Comparison of ENCODE assay signal across 11 cellular contexts in the genomic region with DNA sequence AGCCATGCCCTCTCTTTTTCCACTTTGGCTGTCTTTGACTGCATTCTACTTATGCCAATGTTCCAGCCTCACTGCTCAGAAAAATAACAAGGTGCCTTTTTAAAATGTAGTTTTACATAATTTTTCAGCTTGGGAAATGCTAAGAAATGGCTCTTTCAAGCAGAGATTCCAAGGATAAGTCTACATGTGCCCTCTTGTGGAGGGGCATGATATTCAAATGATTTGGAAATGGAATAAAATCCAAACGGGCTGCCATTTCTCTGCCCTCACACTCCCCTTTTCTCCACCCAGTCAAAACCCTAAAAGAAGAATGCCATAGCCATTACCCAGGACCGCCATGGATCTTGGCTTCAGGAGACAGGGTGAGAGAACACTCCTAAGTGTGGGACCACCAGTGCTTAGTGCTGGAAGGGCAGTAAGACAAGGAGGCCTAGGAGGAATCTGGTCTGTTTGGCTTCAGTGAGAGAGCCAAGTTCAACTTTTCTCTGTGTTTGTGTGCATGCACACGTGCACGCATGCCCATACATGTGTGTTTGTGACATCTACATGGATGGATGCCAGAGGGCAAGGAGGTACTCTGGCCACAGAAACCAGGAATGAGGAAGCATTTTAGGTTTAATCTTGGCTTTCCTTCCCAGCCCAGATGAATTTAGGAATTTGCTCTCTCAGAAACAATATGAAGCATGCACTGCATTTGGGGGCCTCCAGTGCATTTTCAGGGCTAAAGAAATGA.
DNase-seq lines count a peak whose midpoint lies in the region; TF ChIP-seq lines count a peak whose summit lies in the region.
"Had no signal": no experiment of that assay in that cellular context is flagged by ENCODE, and none has a peak within 500 bp of the region (broad histone marks: within the 10 kb centered on the region; RNA-seq: fewer than 3 reads in every experiment).

No MANE protein-coding gene starts in this region.

- TF ChIP-seq CTCF in mammary epithelial cell (conservative IDR thresholded peaks at IDR 0.05 in 1 of 2, IDR thresholded peaks at IDR 0.05 in 1 of 2; ENCODE audit: extremely low read depth in 1 of 2, insufficient read depth in 1 of 2, low read depth in 1 of 2, low read length in 2 of 2) (peak; percentile 54 to 63), thyroid gland (IDR thresholded peaks at IDR 0.05) (no peak)

- no peaks in the 10 kb centered on the region for H3K27me3 ChIP-seq in mammary epithelial cell (ENCODE audit: insufficient read depth, low read length)
- no peaks in the 10 kb centered on the region for H3K27me3 ChIP-seq in mesendoderm (ENCODE audit: insufficient read depth, low read length, poor library complexity)
- no peaks in the 10 kb centered on the region for H3K27me3 ChIP-seq in thyroid gland

- no peak overlapping the region for H3K23ac ChIP-seq in mesendoderm (ENCODE audit: low read length)

- no TSS peak for BruUV-seq in mammary epithelial cell (replicated peaks; lab: Mats Ljungman, UMichigan)

- no peak overlapping the region for H3K9ac ChIP-seq in mammary epithelial cell (ENCODE audit: insufficient read depth, low read length)
- no peak overlapping the region for H3K9ac ChIP-seq in mesendoderm (ENCODE audit: low read length)

- dilution Hi-C loops in mammary epithelial cell (cut with HindIII; ENCODE audit: low sequenced_read_pairs) = no loop called here

- H3K56ac ChIP-seq in mesendoderm (ENCODE audit: low read length) = no peak overlapping the region

- peak overlapping the region; percentile 63 for H2AK5ac ChIP-seq in mesendoderm (ENCODE audit: low read length)

- H4K8ac ChIP-seq in mesendoderm (ENCODE audit: low read depth, low read length) = no peak overlapping the region

- H2BK120ac ChIP-seq in mesendoderm (ENCODE audit: low read depth, low read length) = no peak overlapping the region

- H3K79me2 ChIP-seq in mammary epithelial cell (ENCODE audit: insufficient read depth, low read length) = no peaks in the 10 kb centered on the region
- H3K79me2 ChIP-seq in mesendoderm (ENCODE audit: control insufficient read depth, insufficient read depth, low read length) = no peaks in the 10 kb centered on the region

- no peaks in the 10 kb centered on the region for H3K79me1 ChIP-seq in mesendoderm (ENCODE audit: low read length)

- H3K4me1 Mint-ChIP-seq in activated CD4-positive, alpha-beta memory T cell treated with anti-CD3 and anti-CD28 coated beads, Interleukin-2, amount 10 ng/mL, durations not matched to agents 7 days and 5 days = no peaks in the 10 kb centered on the region

- H2BK5ac ChIP-seq in mesendoderm (ENCODE audit: low read length) = no peak overlapping the region

- DNase-seq in AG20443 (ENCODE audit: low spot score) = peak; percentile 54
- peak; percentile 25 for DNase-seq in LHCN-M2 (ENCODE audit: low read depth)
- peak; percentile 53 for DNase-seq in mammary epithelial cell
- DNase-seq in mesendoderm = peak; percentile 22
- no peak for DNase-seq in activated CD4-positive, alpha-beta memory T cell treated with anti-CD3 and anti-CD28 coated beads, Interleukin-2, amount 10 ng/mL, durations not matched to agents 7 days and 5 days
- DNase-seq in NCI-H774 (lab: John Stamatoyannopoulos, UW) = no peak
- DNase-seq in thyroid gland = no peak
- no peak for DNase-seq in hypothalamus (lab: John Stamatoyannopoulos, UW)
- DNase-seq: DMS79 treated with DMSO at 0.1 percent for 48 hours, islet precursor cell, Karpas-422 had no signal

- H3K36me3 ChIP-seq in mammary epithelial cell (ENCODE audit: insufficient read depth, low read length) = no peaks in the 10 kb centered on the region
- H3K36me3 ChIP-seq in mesendoderm (ENCODE audit: control insufficient read depth, insufficient read depth, low read length) = no peaks in the 10 kb centered on the region
- no peaks in the 10 kb centered on the region for H3K36me3 ChIP-seq in thyroid gland

- no peak overlapping the region for H3K27ac ChIP-seq in mammary epithelial cell (ENCODE audit: insufficient read depth, low read depth, low read length)
- no peak overlapping the region for H3K27ac ChIP-seq in mesendoderm (ENCODE audit: low read depth, low read length)
- no peak overlapping the region for H3K27ac ChIP-seq in thyroid gland

- 46% methylated on average over 4 of the region's 4 CpGs for whole genome bisulfite sequencing in mammary epithelial cell (ENCODE audit: low coverage, missing lambda C conversion rate)
- no CpG with 5 or more reads among the region's 4 CpGs for WGBS in mesendoderm (ENCODE audit: extremely low coverage, insufficient coverage, low lambda C conversion rate)
- WGBS in thyroid gland, 2 donors = 63 to 81% methylated on average over 4 of the region's 4 CpGs

- H4K20me1 ChIP-seq in mammary epithelial cell (ENCODE audit: insufficient read depth, low read length) = no peaks in the 10 kb centered on the region

- peaks cover 2% of the 10 kb centered on the region for H3K27me3 Mint-ChIP-seq in activated CD4-positive, alpha-beta memory T cell treated with anti-CD3 and anti-CD28 coated beads, Interleukin-2, amount 10 ng/mL, durations not matched to agents 7 days and 5 days

- H2BK15ac ChIP-seq in mesendoderm (replicated peaks; ENCODE audit: low read depth) = no peak overlapping the region

- H2AFZ ChIP-seq in mammary epithelial cell (ENCODE audit: low read depth, low read length) = peak overlapping the region; percentile 83

- intact Hi-C loops in mammary epithelial cell (cut with micrococcal nuclease) = loop anchor here (1.0 kb wide), 2 partner anchors 57 to 166 kb away; no protein-coding TSS in a partner anchor
- intact Hi-C loops in thyroid gland (cut with DNase I) = no loop called here

- H3K4me2 ChIP-seq in mammary epithelial cell (ENCODE audit: insufficient read depth, low read depth, low read length) (peak overlapping the region; percentile 29), mesendoderm (ENCODE audit: low read length) (no peak overlapping the region)

- H3K18ac ChIP-seq in mesendoderm (ENCODE audit: low read length) = no peak overlapping the region

- POLR2A ChIA-PET in activated CD4-positive, alpha-beta memory T cell treated with anti-CD3 and anti-CD28 coated beads, Interleukin-2, amount 10 ng/mL, durations not matched to agents 7 days and 5 days (lab: Charles Lee) = no interaction called here

- no peaks in the 10 kb centered on the region for H3K9me3 ChIP-seq in mammary epithelial cell (replicated peaks; ENCODE audit: insufficient read depth, low read length)
- H3K9me3 ChIP-seq in thyroid gland = no peaks in the 10 kb centered on the region

- H3K9me3 Mint-ChIP-seq in activated CD4-positive, alpha-beta memory T cell treated with anti-CD3 and anti-CD28 coated beads, Interleukin-2, amount 10 ng/mL, durations not matched to agents 7 days and 5 days = no peaks in the 10 kb centered on the region

- no peak overlapping the region for H3K4me3 ChIP-seq in mammary epithelial cell (replicated peaks in 1 of 3; ENCODE audit: insufficient read depth in 1 of 3, low read depth in 2 of 3, low read length in 3 of 3)
- H3K4me3 ChIP-seq in mesendoderm (ENCODE audit: low read length) = no peak overlapping the region
- no peak overlapping the region for H3K4me3 ChIP-seq in thyroid gland (replicated peaks in 1 of 3)

- CTCF ChIA-PET in mammary epithelial cell (lab: Charles Lee; ENCODE audit: low non-redundant PET) = interaction anchor here (0.7 kb wide), 1 partner anchor 57 kb away, joined by 4 read pairs; no protein-coding TSS in a partner anchor
- CTCF ChIA-PET in activated CD4-positive, alpha-beta memory T cell treated with anti-CD3 and anti-CD28 coated beads, Interleukin-2, amount 10 ng/mL, durations not matched to agents 7 days and 5 days (lab: Charles Lee) = no interaction called here

- no peak overlapping the region for H3K27ac Mint-ChIP-seq in activated CD4-positive, alpha-beta memory T cell treated with anti-CD3 and anti-CD28 coated beads, Interleukin-2, amount 10 ng/mL, durations not matched to agents 7 days and 5 days

- H3K4me1 ChIP-seq in mammary epithelial cell (ENCODE audit: insufficient read depth, low read length) (peaks cover 15% of the 10 kb centered on the region), mesendoderm (ENCODE audit: control insufficient read depth, low read depth, low read length) (no peaks in the 10 kb centered on the region), thyroid gland (no peaks in the 10 kb centered on the region)

- in situ Hi-C loops in mammary epithelial cell (cut with MboI; ENCODE audit: low sequenced_read_pairs in 2 of 2) = loop anchor here in 1 of 2 donors (10.0 kb wide), 1 partner anchor 166 kb away; no protein-coding TSS in a partner anchor

- no peak overlapping the region for H4K5ac ChIP-seq in mesendoderm (ENCODE audit: low read length)

- H3K4me3 Mint-ChIP-seq in activated CD4-positive, alpha-beta memory T cell treated with anti-CD3 and anti-CD28 coated beads, Interleukin-2, amount 10 ng/mL, durations not matched to agents 7 days and 5 days = no peak overlapping the region

- no peak overlapping the region for H3K4ac ChIP-seq in mesendoderm (ENCODE audit: low read depth, low read length)

- H3K36me3 Mint-ChIP-seq in activated CD4-positive, alpha-beta memory T cell treated with anti-CD3 and anti-CD28 coated beads, Interleukin-2, amount 10 ng/mL, durations not matched to agents 7 days and 5 days (ENCODE audit: low read depth) = no peaks in the 10 kb centered on the region

- TF ChIP-seq POLR2A in thyroid gland (IDR thresholded peaks at IDR 0.05) = no peak

Comparison
In these comparisons a context has a peak if more than half of its experiments do, and no peak if none do; other contexts are left out.
1. DNase-seq: peak in AG20443 (single experiment), LHCN-M2 (single experiment), mammary epithelial cell (single experiment) and mesendoderm (single experiment); none in activated CD4-positive, alpha-beta memory T cell treated with anti-CD3 and anti-CD28 coated beads, Interleukin-2, amount 10 ng/mL, durations not matched to agents 7 days and 5 days (single experiment), NCI-H774 (single experiment), thyroid gland (0 of 2) and hypothalamus (0 of 51).
2. CTCF ChIP-seq: peak in mammary epithelial cell (2 of 2); none in thyroid gland (0 of 6).